Comparison of ENCODE assay signal across 16 cellular contexts in the genomic region with DNA sequence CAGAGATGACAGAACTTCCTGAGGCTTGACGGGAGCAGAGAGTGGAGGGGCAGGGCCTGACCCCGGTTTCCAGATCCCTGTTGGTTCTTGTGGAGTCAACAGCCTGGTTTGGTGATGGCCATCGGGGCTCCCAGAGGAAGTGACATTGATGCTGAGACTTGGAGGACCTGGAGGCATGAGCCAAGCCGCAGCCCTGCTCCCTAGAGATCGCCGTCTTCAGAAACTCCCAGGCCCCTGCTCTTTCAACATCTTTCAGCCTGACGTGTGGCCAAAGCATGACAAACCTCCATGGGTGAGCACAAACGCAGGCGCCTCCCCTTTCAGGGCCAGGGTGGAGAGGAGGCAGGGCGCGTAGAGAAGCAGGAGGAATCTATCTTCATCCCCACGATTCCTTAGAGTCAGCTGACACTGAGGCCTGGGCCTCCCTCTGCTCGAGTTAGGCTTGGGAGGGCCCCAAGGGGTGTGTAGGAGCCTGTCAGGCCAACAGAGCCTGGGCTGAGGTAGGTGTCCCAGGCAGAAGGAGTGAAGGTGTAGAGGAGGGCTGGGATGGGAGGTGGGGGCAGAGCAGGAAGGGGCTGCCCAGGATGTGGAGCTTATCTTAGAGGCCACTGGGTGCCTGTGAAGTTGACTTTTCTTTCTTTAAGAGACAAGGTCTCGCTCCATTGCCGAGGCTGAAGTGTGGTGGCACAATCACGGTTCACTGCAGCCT. TPM values are rescaled to one million over a fixed set of nuclear protein-coding genes. Genes with fewer than 3 reads are reported as not detected.
A peak's percentile ranks its signal among the peaks of the same experiment; 100 is the strongest.
DNase-seq lines count a peak whose midpoint lies in the region; ATAC-seq and TF ChIP-seq lines count a peak whose summit lies in the region.
"Had no signal": no experiment of that assay in that cellular context is flagged by ENCODE, and none has a peak within 500 bp of the region (broad histone marks: within the 10 kb centered on the region; RNA-seq: fewer than 3 reads in every experiment).

No MANE protein-coding gene starts in this region.

- DNase-seq in Daoy (ENCODE audit: low read depth) (peak; percentile 32), cardiac fibroblast (ENCODE audit: low read depth in 2 of 2) (peak; percentile 97 to 100), left ventricle myocardium superior (peak; percentile 86), DMS 273 (lab: John Stamatoyannopoulos, UW; ENCODE audit: unreplicated experiment) (no peak), SIG-M5 (lab: John Stamatoyannopoulos, UW) (no peak)
- DNase-seq in activated CD4-positive, alpha-beta T cell treated with anti-CD3 and anti-CD28 coated beads for 36 hours: no peak
- DNase-seq in activated CD4-positive, alpha-beta T cell treated with anti-CD3 and anti-CD28 coated beads, Interleukin-2, amount 50 U/mL, for 4 hours: no peak
- DNase-seq: natural killer cell, PC-3, T-helper 1 cell had no signal

- no peaks in the 10 kb centered on the region for H3K27me3 ChIP-seq in skeletal muscle tissue (ENCODE audit: control insufficient read depth in 3 of 3, insufficient read depth in 3 of 3, low read length in 3 of 3)

- no peak overlapping the region for H3K27ac Mint-ChIP-seq in activated CD4-positive, alpha-beta T cell treated with anti-CD3 and anti-CD28 coated beads for 36 hours
- H3K27ac Mint-ChIP-seq: activated T-helper 2 cell treated with anti-CD3 and anti-CD28 coated beads, Interferon-gamma antibody, Interleukin-2, Interleukin-4, amounts not matched to agents 10 μg/mL and 5 μg/mL and 100 μg/mL, durations not matched to agents 14 hours and 24 hours and 36 hours; B cell; GM23338; natural killer cell had no signal

- H3K27me3 Mint-ChIP-seq in activated CD4-positive, alpha-beta T cell treated with anti-CD3 and anti-CD28 coated beads for 36 hours: no peaks in the 10 kb centered on the region

- no peak for TF ChIP-seq CTCF in cardiac fibroblast (IDR thresholded peaks at IDR 0.05; ENCODE audit: low read depth, low read length)

- peaks cover 18 to 21% (median 18%) of the 10 kb centered on the region in 3 donors for H3K4me1 ChIP-seq in skeletal muscle tissue (ENCODE audit: control insufficient read depth in 3 of 3, insufficient read depth in 3 of 3, low read length in 3 of 3)

- no peak overlapping the region for H3K4me3 Mint-ChIP-seq in activated CD4-positive, alpha-beta T cell treated with anti-CD3 and anti-CD28 coated beads for 36 hours
- H3K4me3 Mint-ChIP-seq: B cell, brain, GM23338, natural killer cell had no signal

- peaks cover 14% of the 10 kb centered on the region for H3K4me1 Mint-ChIP-seq in activated CD4-positive, alpha-beta T cell treated with anti-CD3 and anti-CD28 coated beads for 36 hours
- H3K4me1 Mint-ChIP-seq: B cell, GM23338 had no signal

- H3K36me3 Mint-ChIP-seq in activated CD4-positive, alpha-beta T cell treated with anti-CD3 and anti-CD28 coated beads for 36 hours (ENCODE audit: low read depth): no peaks in the 10 kb centered on the region
- H3K36me3 Mint-ChIP-seq: brain, natural killer cell had no signal

- H3K36me3 ChIP-seq in skeletal muscle tissue (ENCODE audit: control insufficient read depth in 3 of 3, insufficient read depth in 3 of 3, low read length in 3 of 3): peaks cover 0 to 2% (median 0%) of the 10 kb centered on the region in 3 donors

- ATAC-seq in left ventricle myocardium superior: peak; percentile 62
- ATAC-seq in activated CD4-positive, alpha-beta T cell treated with anti-CD3 and anti-CD28 coated beads for 36 hours: no peak
- ATAC-seq: GM23338, natural killer cell, PC-3 had no signal

- H3K9me3 Mint-ChIP-seq in activated CD4-positive, alpha-beta T cell treated with anti-CD3 and anti-CD28 coated beads for 36 hours (ENCODE audit: low read depth): peaks cover 1% of the 10 kb centered on the region
- H3K9me3 Mint-ChIP-seq: activated T-helper 2 cell treated with anti-CD3 and anti-CD28 coated beads, Interferon-gamma antibody, Interleukin-2, Interleukin-4, amounts not matched to agents 10 μg/mL and 5 μg/mL and 100 μg/mL, durations not matched to agents 14 hours and 24 hours and 36 hours; natural killer cell had no signal

- CTCF ChIA-PET in activated CD4-positive, alpha-beta T cell treated with anti-CD3 and anti-CD28 coated beads for 36 hours (lab: Charles Lee): interaction anchor here (1.0 kb wide), 1 partner anchor 20 kb away, joined by 4 read pairs; no protein-coding TSS in a partner anchor

- POLR2A ChIA-PET in activated CD4-positive, alpha-beta T cell treated with anti-CD3 and anti-CD28 coated beads for 36 hours (lab: Charles Lee): no interaction called here

- intact Hi-C loops in left ventricle myocardium superior (cut with micrococcal nuclease): no loop called here
- intact Hi-C loops in activated CD4-positive, alpha-beta T cell treated with anti-CD3 and anti-CD28 coated beads for 36 hours (cut with DNase I, micrococcal nuclease): no loop called here

- no peak overlapping the region for H3K4me3 ChIP-seq in cardiac fibroblast (replicated peaks in 1 of 2; ENCODE audit: low read depth in 2 of 2, low read length in 2 of 2)
- H3K4me3 ChIP-seq in skeletal muscle tissue (ENCODE audit: low read length in 3 of 3): no peak overlapping the region
- H3K4me3 ChIP-seq: GM23338 had no signal

- H3K27ac ChIP-seq in skeletal muscle tissue (ENCODE audit: low read depth, low read length): peak overlapping the region; percentile 75
- H3K27ac ChIP-seq: HL-60 had no signal

- peak overlapping the region in 1 of 3 donors; percentile 54 for H3K9ac ChIP-seq in skeletal muscle tissue (ENCODE audit: low read depth in 1 of 3, low read length in 3 of 3)

- H3K9me3 ChIP-seq in skeletal muscle tissue (ENCODE audit: control insufficient read depth in 3 of 3, low read length in 3 of 3): no peaks in the 10 kb centered on the region

RNA-seq across cellular contexts. Expression of a gene that starts 56.1 kb away (rescaled TPM):
- 11.9 and 13.4 TPM in 2 replicates for total RNA-seq in Daoy (2014; rRNA removed; shearing (Covaris generic))
- total RNA-seq in left ventricle myocardium superior: 42.0 TPM
- 12.5 TPM for total RNA-seq in skeletal muscle tissue
- 10 to 100 TPM; 12.2 to 14.3 TPM for total RNA-seq in activated CD4-positive, alpha-beta T cell treated with anti-CD3 and anti-CD28 coated beads for 36 hours

Comparison
In these comparisons a context has a peak if more than half of its experiments do, and no peak if none do; other contexts are left out.
1. DNase-seq: peak in Daoy (single experiment), cardiac fibroblast (2 of 2) and left ventricle myocardium superior (single experiment); none in activated CD4-positive, alpha-beta T cell treated with anti-CD3 and anti-CD28 coated beads for 36 hours (single experiment), DMS 273 (single experiment), SIG-M5 (single experiment) and activated CD4-positive, alpha-beta T cell treated with anti-CD3 and anti-CD28 coated beads, Interleukin-2, amount 50 U/mL, for 4 hours (0 of 2).